In the genomic region with DNA sequence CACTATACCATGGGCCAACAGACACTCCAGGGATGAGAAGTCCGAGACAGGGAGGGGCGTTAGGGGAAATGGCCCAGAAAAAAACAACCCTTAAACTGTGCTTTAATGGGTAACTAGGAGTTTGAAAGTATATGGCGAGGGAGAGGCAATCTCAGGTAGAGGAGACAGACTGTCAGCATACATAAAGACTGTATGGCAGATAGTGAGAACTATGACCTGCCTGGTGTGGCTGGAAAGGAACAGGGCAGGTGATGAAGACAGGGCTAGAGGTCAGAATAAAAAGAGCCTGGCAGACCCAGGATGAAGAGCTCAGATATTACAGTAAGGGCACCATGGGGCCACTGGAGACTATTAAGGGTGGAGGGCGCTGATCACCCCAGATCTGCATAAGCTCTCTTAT, we compare ENCODE assay signal across 20 cellular contexts. TPM values are rescaled to one million over a fixed set of nuclear protein-coding genes. Genes with fewer than 3 reads are reported as not detected.
DNase-seq lines count a peak whose midpoint lies in the region; ATAC-seq and TF ChIP-seq lines count a peak whose summit lies in the region.
"Had no signal": no experiment of that assay in that cellular context is flagged by ENCODE, and none has a peak within 500 bp of the region (broad histone marks: within the 10 kb centered on the region; RNA-seq: fewer than 3 reads in every experiment).

No MANE protein-coding gene starts in this region.

- H3K27me3 Mint-ChIP-seq in activated CD8-positive, alpha-beta T cell treated with anti-CD3 and anti-CD28 coated beads for 36 hours, result no peaks in the 10 kb centered on the region
- H3K27me3 Mint-ChIP-seq in activated CD8-positive, alpha-beta T cell treated with anti-CD3 and anti-CD28 coated beads, Interleukin-2, amount 10 ng/mL, durations not matched to agents 7 days and 5 days (ENCODE audit: low read depth), result no peaks in the 10 kb centered on the region
- H3K27me3 Mint-ChIP-seq: activated CD4-positive, alpha-beta T cell treated with anti-CD3 and anti-CD28 coated beads, Interleukin-2, amount 10 ng/mL, durations not matched to agents 24 days and 14 days; activated naive CD8-positive, alpha-beta T cell treated with anti-CD3 and anti-CD28 coated beads, Interleukin-2, amount 10 ng/mL, durations not matched to agents 7 days and 5 days had no signal

- no peaks in the 10 kb centered on the region for H3K9me3 Mint-ChIP-seq in activated CD8-positive, alpha-beta T cell treated with anti-CD3 and anti-CD28 coated beads for 36 hours
- no peaks in the 10 kb centered on the region for H3K9me3 Mint-ChIP-seq in activated CD8-positive, alpha-beta T cell treated with anti-CD3 and anti-CD28 coated beads, Interleukin-2, amount 10 ng/mL, durations not matched to agents 7 days and 5 days (ENCODE audit: insufficient read depth)
- H3K9me3 Mint-ChIP-seq: activated CD4-positive, alpha-beta T cell treated with anti-CD3 and anti-CD28 coated beads, Interleukin-2, amount 10 ng/mL, durations not matched to agents 24 days and 14 days; activated naive CD8-positive, alpha-beta T cell treated with anti-CD3 and anti-CD28 coated beads, Interleukin-2, amount 10 ng/mL, durations not matched to agents 7 days and 5 days had no signal

- no peak overlapping the region for H3K4me3 Mint-ChIP-seq in activated CD8-positive, alpha-beta T cell treated with anti-CD3 and anti-CD28 coated beads for 36 hours
- H3K4me3 Mint-ChIP-seq in activated CD8-positive, alpha-beta T cell treated with anti-CD3 and anti-CD28 coated beads, Interleukin-2, amount 10 ng/mL, durations not matched to agents 7 days and 5 days, result no peak overlapping the region
- H3K4me3 Mint-ChIP-seq: activated CD4-positive, alpha-beta T cell treated with anti-CD3 and anti-CD28 coated beads, Interleukin-2, amount 10 ng/mL, durations not matched to agents 24 days and 14 days; activated naive CD8-positive, alpha-beta T cell treated with anti-CD3 and anti-CD28 coated beads, Interleukin-2, amount 10 ng/mL, durations not matched to agents 7 days and 5 days had no signal

- peaks cover 11% of the 10 kb centered on the region for H3K36me3 Mint-ChIP-seq in activated CD8-positive, alpha-beta T cell treated with anti-CD3 and anti-CD28 coated beads for 36 hours (ENCODE audit: low read depth)
- peaks cover 15% of the 10 kb centered on the region for H3K36me3 Mint-ChIP-seq in activated CD8-positive, alpha-beta T cell treated with anti-CD3 and anti-CD28 coated beads, Interleukin-2, amount 10 ng/mL, durations not matched to agents 7 days and 5 days (ENCODE audit: low read depth)

- H3K36me3 ChIP-seq in gastroesophageal sphincter (peaks cover 0 to 9% of the 10 kb centered on the region in 2 donors), gastrocnemius medialis (no peaks in the 10 kb centered on the region)

- POLR2A ChIA-PET in activated CD8-positive, alpha-beta T cell treated with anti-CD3 and anti-CD28 coated beads for 36 hours (lab: Charles Lee), result interaction anchor here (1.0 to 3.2 kb wide), 2 partner anchors 9 to 13 kb away, joined by 6 to 14 read pairs; a partner anchor contains a TSS
- POLR2A ChIA-PET in activated CD8-positive, alpha-beta T cell treated with anti-CD3 and anti-CD28 coated beads, Interleukin-2, amount 10 ng/mL, durations not matched to agents 7 days and 5 days (lab: Charles Lee), result interaction anchor here (1.0 to 1.7 kb wide), 2 partner anchors 9 to 17 kb away, joined by 3 to 8 read pairs; a partner anchor contains a TSS
- POLR2A ChIA-PET in RWPE1 (lab: Yijun Ruan, JAX; ENCODE audit: low non-redundant PET), result no interaction called here

- H3K4me1 ChIP-seq in gastroesophageal sphincter (peaks cover 0 to 88% (median 16%) of the 10 kb centered on the region in 3 donors), gastrocnemius medialis (peaks cover 52 to 55% of the 10 kb centered on the region in 2 donors)
- H3K4me1 ChIP-seq: foreskin keratinocyte had no signal

- TF ChIP-seq CTCF in activated CD8-positive, alpha-beta T cell treated with anti-CD3 and anti-CD28 coated beads for 36 hours (IDR thresholded peaks at IDR 0.05), result no peak
- TF ChIP-seq CTCF in RWPE1 (conservative IDR thresholded peaks at IDR 0.05; ENCODE audit: low read depth) (no peak), gastroesophageal sphincter (IDR thresholded peaks at IDR 0.05) (no peak), gastrocnemius medialis (IDR thresholded peaks at IDR 0.05 in 4 of 5, conservative IDR thresholded peaks at IDR 0.05 in 1 of 5) (no peak)

- DNase-seq in activated CD8-positive, alpha-beta T cell treated with anti-CD3 and anti-CD28 coated beads for 36 hours, result no peak
- DNase-seq in activated CD8-positive, alpha-beta T cell treated with anti-CD3 and anti-CD28 coated beads, Interleukin-2, amount 10 ng/mL, durations not matched to agents 7 days and 5 days, result no peak
- DNase-seq in RWPE1 (ENCODE audit: low spot score), result no peak
- DNase-seq in gastrocnemius medialis, result no peak
- DNase-seq in NCI-H2081 (lab: John Stamatoyannopoulos, UW), result no peak
- DNase-seq: activated naive CD8-positive, alpha-beta T cell treated with anti-CD3 and anti-CD28 coated beads, Interleukin-2, amount 10 ng/mL, durations not matched to agents 7 days and 5 days; AML-193; Caco-2; effector CD8-positive, alpha-beta T cell; foreskin keratinocyte; H7; hypothalamus; NCI-H524 treated with DMSO at 0.1 percent for 48 hours; stimulated activated CD4-positive, alpha-beta T cell treated with anti-CD3 and anti-CD28 coated beads, Interleukin-1b, Interleukin-23, amount 100 ng/mL, for 48 hours; substantia nigra had no signal

- no peak for TF ChIP-seq POLR2A in gastroesophageal sphincter (IDR thresholded peaks at IDR 0.05)
- TF ChIP-seq POLR2A in gastrocnemius medialis (IDR thresholded peaks at IDR 0.05), result no peak

- in situ Hi-C loops in gastrocnemius medialis (cut with MboI; ENCODE audit: low sequenced_read_pairs in 4 of 4), result no loop called here

- H3K4me1 Mint-ChIP-seq in activated CD8-positive, alpha-beta T cell treated with anti-CD3 and anti-CD28 coated beads for 36 hours (ENCODE audit: low read depth), result peaks cover 52% of the 10 kb centered on the region
- peaks cover 28% of the 10 kb centered on the region for H3K4me1 Mint-ChIP-seq in activated CD8-positive, alpha-beta T cell treated with anti-CD3 and anti-CD28 coated beads, Interleukin-2, amount 10 ng/mL, durations not matched to agents 7 days and 5 days (ENCODE audit: low read depth)

- H3K27me3 ChIP-seq in gastroesophageal sphincter (no peaks in the 10 kb centered on the region), gastrocnemius medialis (no peaks in the 10 kb centered on the region)
- H3K27me3 ChIP-seq: foreskin keratinocyte had no signal

- CTCF ChIA-PET in activated CD8-positive, alpha-beta T cell treated with anti-CD3 and anti-CD28 coated beads for 36 hours (lab: Charles Lee), result no interaction called here
- CTCF ChIA-PET in activated CD8-positive, alpha-beta T cell treated with anti-CD3 and anti-CD28 coated beads, Interleukin-2, amount 10 ng/mL, durations not matched to agents 7 days and 5 days (lab: Charles Lee), result interaction anchor here (1.1 kb wide), 1 partner anchor 278 kb away, joined by 3 read pairs; no protein-coding TSS in a partner anchor
- CTCF ChIA-PET in RWPE1 (lab: Yijun Ruan, JAX), result interaction anchor here (0.7 kb wide), 3 partner anchors 41 to 1325 kb away, joined by 3 to 5 read pairs (median 4); no protein-coding TSS in a partner anchor

- 0 out of 2 replicates have a peak overlapping the region, but pooled peaks have one; percentile 9 for H3K27ac ChIP-seq in RWPE1
- peak overlapping the region in 3 of 4 donors; percentile 34 to 98 (median 38) for H3K27ac ChIP-seq in gastroesophageal sphincter
- H3K27ac ChIP-seq in gastrocnemius medialis, result peak overlapping the region in 3 of 4 donors; percentile 20 to 98 (median 50)
- H3K27ac ChIP-seq: foreskin keratinocyte had no signal

- H3K27ac Mint-ChIP-seq in activated CD8-positive, alpha-beta T cell treated with anti-CD3 and anti-CD28 coated beads for 36 hours, result peak overlapping the region; percentile 10
- H3K27ac Mint-ChIP-seq in activated CD8-positive, alpha-beta T cell treated with anti-CD3 and anti-CD28 coated beads, Interleukin-2, amount 10 ng/mL, durations not matched to agents 7 days and 5 days, result no peak overlapping the region
- H3K27ac Mint-ChIP-seq: activated CD4-positive, alpha-beta T cell treated with anti-CD3 and anti-CD28 coated beads, Interleukin-2, amount 10 ng/mL, durations not matched to agents 24 days and 14 days; activated naive CD8-positive, alpha-beta T cell treated with anti-CD3 and anti-CD28 coated beads, Interleukin-2, amount 10 ng/mL, durations not matched to agents 7 days and 5 days had no signal

- no peak overlapping the region for H3K4me3 ChIP-seq in gastroesophageal sphincter
- no peak overlapping the region for H3K4me3 ChIP-seq in gastrocnemius medialis

- H3K9me3 ChIP-seq in gastroesophageal sphincter, result no peaks in the 10 kb centered on the region
- no peaks in the 10 kb centered on the region for H3K9me3 ChIP-seq in gastrocnemius medialis
- H3K9me3 ChIP-seq: Caco-2 had no signal

- no peak for ATAC-seq in activated CD8-positive, alpha-beta T cell treated with anti-CD3 and anti-CD28 coated beads for 36 hours
- no peak for ATAC-seq in activated CD8-positive, alpha-beta T cell treated with anti-CD3 and anti-CD28 coated beads, Interleukin-2, amount 10 ng/mL, durations not matched to agents 7 days and 5 days
- ATAC-seq in gastroesophageal sphincter, result no peak
- ATAC-seq in gastrocnemius medialis, result no peak
- ATAC-seq in GM19035 (IDR thresholded peaks at IDR 0.05; ENCODE audit: unreplicated experiment), result no peak
- ATAC-seq in GM21529 (IDR thresholded peaks at IDR 0.05; ENCODE audit: unreplicated experiment), result no peak
- ATAC-seq: esophagus mucosa, foreskin keratinocyte had no signal

- no peak for TF ChIP-seq EP300 in gastroesophageal sphincter (IDR thresholded peaks at IDR 0.05)

- intact Hi-C loops in activated CD8-positive, alpha-beta T cell treated with anti-CD3 and anti-CD28 coated beads for 36 hours (cut with micrococcal nuclease), result no loop called here
- intact Hi-C loops in gastrocnemius medialis (cut with DNase I; ENCODE audit: low total_unique reads), result no loop called here

- 76 to 82% methylated on average over 3 of the region's 4 CpGs for WGBS in gastroesophageal sphincter (ENCODE audit: low coverage in 1 of 2), 2 donors

RNA-seq across cellular contexts. Expression of a gene that starts 8.1 kb away (rescaled TPM):
- total RNA-seq in activated CD8-positive, alpha-beta T cell treated with anti-CD3 and anti-CD28 coated beads for 36 hours, result 10 to 100 TPM; 28.1 to 30.6 TPM
- 10 to 100 TPM; 54.1 to 55.3 TPM for total RNA-seq in activated CD8-positive, alpha-beta T cell treated with anti-CD3 and anti-CD28 coated beads, Interleukin-2, amount 10 ng/mL, durations not matched to agents 7 days and 5 days
- total RNA-seq in gastroesophageal sphincter (100 to 1,000 TPM in 1 of 4 donors, 10 to 100 TPM in 3; 55.6 to 105 (median 69.9) TPM), gastrocnemius medialis (10 to 100 TPM; 66.9 to 84.6 (median 73.5) TPM)

RNA-seq across cellular contexts. Expression of a gene that starts 8.2 kb away (rescaled TPM):
- 1 to 10 TPM; 7.1 to 8.1 TPM for total RNA-seq in activated CD8-positive, alpha-beta T cell treated with anti-CD3 and anti-CD28 coated beads for 36 hours
- total RNA-seq in activated CD8-positive, alpha-beta T cell treated with anti-CD3 and anti-CD28 coated beads, Interleukin-2, amount 10 ng/mL, durations not matched to agents 7 days and 5 days, result 1 to 10 TPM; 4.6 to 5.8 TPM
- 10 to 100 TPM; 14.3 to 47.9 (median 24.5) TPM for total RNA-seq in gastroesophageal sphincter
- total RNA-seq in gastrocnemius medialis, result 10 to 100 TPM in 3 of 4 donors, 1 to 10 TPM in 1; 9.5 to 24.0 (median 18.6) TPM
